ENCODE assay signal across 8 cellular contexts in genomic region chr2:224039770-224040088, GRCh38. TPM values are rescaled to one million over a fixed set of nuclear protein-coding genes. Genes with fewer than 3 reads are reported as not detected.
DNase-seq lines count a peak whose midpoint lies in the region; ATAC-seq, FAIRE-seq and TF ChIP-seq lines count a peak whose summit lies in the region.

No MANE protein-coding gene starts in this region.

- no peak overlapping the region for H3K27ac Mint-ChIP-seq in activated naive CD4-positive, alpha-beta T cell treated with anti-CD3 and anti-CD28 coated beads, Interleukin-2, amount 50 U/mL, for 72 hours

- no peak overlapping the region for H3K27ac ChIP-seq in thoracic aorta

- H3K9me3 Mint-ChIP-seq in activated naive CD4-positive, alpha-beta T cell treated with anti-CD3 and anti-CD28 coated beads, Interleukin-2, amount 50 U/mL, for 72 hours, result no peaks in the 10 kb centered on the region

- H3K27me3 ChIP-seq in thoracic aorta (replicated peaks; ENCODE audit: insufficient read depth), result peaks cover 5% of the 10 kb centered on the region

- ATAC-seq in HG03025 (IDR thresholded peaks at IDR 0.05; ENCODE audit: low FRiP score, unreplicated experiment), result peak; percentile 10
- ATAC-seq in activated naive CD4-positive, alpha-beta T cell treated with anti-CD3 and anti-CD28 coated beads, Interleukin-2, amount 50 U/mL, for 72 hours, result peak; percentile 6 to 28
- ATAC-seq in thoracic aorta (ENCODE audit: insufficient number of reproducible peaks, low FRiP score, low read depth), result no peak

- H3K36me3 ChIP-seq in thoracic aorta, result no peaks in the 10 kb centered on the region

- peak; percentile 12 for DNase-seq in GM19239 (ENCODE audit: insufficient read length, low spot score)
- no peak for DNase-seq in activated naive CD4-positive, alpha-beta T cell treated with anti-CD3 and anti-CD28 coated beads, Interleukin-2, amount 50 U/mL, for 72 hours (ENCODE audit: low spot score in 2 of 2)
- DNase-seq in iPS-NIHi7 (ENCODE audit: extremely low spot score), result peak; percentile 73
- no peak for DNase-seq in thoracic aorta (ENCODE audit: low spot score)
- no peak for DNase-seq in NCI-H146 treated with DMSO at 0.1 percent for 48 hours (lab: John Stamatoyannopoulos, UW; ENCODE audit: unreplicated experiment)
- no peak for DNase-seq in stimulated activated CD4-positive, alpha-beta T cell treated with anti-CD3 and anti-CD28 coated beads, Interleukin-4, amount 100 ng/mL, for 4 hours
- no peak for DNase-seq in middle frontal gyrus (ENCODE audit: extremely low spot score, low spot score)

- peak overlapping the region; percentile 78 for H3K4me3 ChIP-seq in thoracic aorta

- FAIRE-seq in GM19239 (lab: Jason Lieb, UNC), result no peak

- peaks cover 7 to 8% of the 10 kb centered on the region in 2 donors for H3K36me3 Mint-ChIP-seq in activated naive CD4-positive, alpha-beta T cell treated with anti-CD3 and anti-CD28 coated beads, Interleukin-2, amount 50 U/mL, for 72 hours

- no peak for TF ChIP-seq CTCF in thoracic aorta (IDR thresholded peaks at IDR 0.05)

- peaks cover 0 to 9% of the 10 kb centered on the region in 2 donors for H3K4me1 ChIP-seq in thoracic aorta (ENCODE audit: control insufficient read depth in 1 of 2, low read depth in 2 of 2)

- H3K9me3 ChIP-seq in thoracic aorta, result no peaks in the 10 kb centered on the region

RNA-seq across cellular contexts. Expression of gene SERPINE2, which starts 0.6 kb away (rescaled TPM):
- total RNA-seq in activated naive CD4-positive, alpha-beta T cell treated with anti-CD3 and anti-CD28 coated beads, Interleukin-2, amount 50 U/mL, for 72 hours, result 10 to 100 TPM; 37.8 to 46.0 TPM
- 10 to 100 TPM; 29.0 to 47.3 TPM for total RNA-seq in thoracic aorta

Comparison
In these comparisons a context has a peak if more than half of its experiments do, and no peak if none do; other contexts are left out.
1. DNase-seq: peak in GM19239 (single experiment) and iPS-NIHi7 (single experiment); none in activated naive CD4-positive, alpha-beta T cell treated with anti-CD3 and anti-CD28 coated beads, Interleukin-2, amount 50 U/mL, for 72 hours (0 of 2), thoracic aorta (single experiment), NCI-H146 treated with DMSO at 0.1 percent for 48 hours (single experiment), stimulated activated CD4-positive, alpha-beta T cell treated with anti-CD3 and anti-CD28 coated beads, Interleukin-4, amount 100 ng/mL, for 4 hours (0 of 2) and middle frontal gyrus (single experiment).